Comparison of ENCODE assay signal across 18 cellular contexts in genomic region chr7:20257212-20257611, GRCh38. TPM values are rescaled to one million over a fixed set of nuclear protein-coding genes. Genes with fewer than 3 reads are reported as not detected.
DNase-seq lines count a peak whose midpoint lies in the region; ATAC-seq, FAIRE-seq and TF ChIP-seq lines count a peak whose summit lies in the region.
"Had no signal": no experiment of that assay in that cellular context is flagged by ENCODE, and none has a peak within 500 bp of the region (broad histone marks: within the 10 kb centered on the region; RNA-seq: fewer than 3 reads in every experiment).

No MANE protein-coding gene starts in this region.

- intact Hi-C loops in kidney (cut with DNase I): no loop called here

- no peaks in the 10 kb centered on the region for H3K27me3 Mint-ChIP-seq in astrocyte (ENCODE audit: low read depth, unreplicated experiment)
- H3K27me3 Mint-ChIP-seq: CD4-positive, alpha-beta memory T cell had no signal

- no peaks in the 10 kb centered on the region for H3F3A ChIP-seq in neural cell (ENCODE audit: insufficient read depth, low read length, poor library complexity, severe bottlenecking)

- no peak overlapping the region for H3K9ac ChIP-seq in astrocyte (ENCODE audit: low read length)
- no peak overlapping the region for H3K9ac ChIP-seq in neural cell (ENCODE audit: low read length)
- H3K9ac ChIP-seq in kidney (ENCODE audit: low read length in 2 of 2): no peak overlapping the region

- TF ChIP-seq EP300 in neural cell (conservative IDR thresholded peaks at IDR 0.05; ENCODE audit: poor library complexity, severe bottlenecking): peak; percentile 72

- H3K9me3 Mint-ChIP-seq in astrocyte (ENCODE audit: unreplicated experiment): no peaks in the 10 kb centered on the region

- no peaks in the 10 kb centered on the region for H3K9me2 ChIP-seq in neural cell (ENCODE audit: insufficient read depth, low read length)

- H3K27ac Mint-ChIP-seq in astrocyte (ENCODE audit: unreplicated experiment): no peak overlapping the region
- H3K27ac Mint-ChIP-seq: CD4-positive, alpha-beta memory T cell had no signal

- H3K9me3 ChIP-seq in astrocyte (ENCODE audit: insufficient read depth, low read depth, low read length) (no peaks in the 10 kb centered on the region), neural cell (ENCODE audit: low read length) (no peaks in the 10 kb centered on the region), kidney (ENCODE audit: control insufficient read depth in 1 of 2, low read length in 2 of 2) (no peaks in the 10 kb centered on the region)

- no peak for TF ChIP-seq CTCF in astrocyte (IDR thresholded peaks at IDR 0.05; ENCODE audit: insufficient read depth, low read depth, low read length)
- no peak for TF ChIP-seq CTCF in neural cell (IDR thresholded peaks at IDR 0.05; ENCODE audit: poor library complexity, severe bottlenecking)
- TF ChIP-seq CTCF in kidney (IDR thresholded peaks at IDR 0.05; ENCODE audit: borderline replicate concordance, extremely low read depth, insufficient read depth): no peak

- H3K4me1 Mint-ChIP-seq in astrocyte (ENCODE audit: low read depth, unreplicated experiment): peaks cover 3% of the 10 kb centered on the region
- H3K4me1 Mint-ChIP-seq: CD4-positive, alpha-beta memory T cell had no signal

- TF ChIP-seq POLR2A in GM12892 (IDR thresholded peaks at IDR 0.05; ENCODE audit: low read depth, low read length): no peak

- H3K4me2 ChIP-seq in astrocyte (ENCODE audit: low read length) (no peak overlapping the region), neural cell (ENCODE audit: low read length) (no peak overlapping the region)

- no peak overlapping the region for H3K27ac ChIP-seq in astrocyte (ENCODE audit: low read depth, low read length)
- H3K27ac ChIP-seq in neural cell (ENCODE audit: low read length): no peak overlapping the region
- H3K27ac ChIP-seq in kidney (ENCODE audit: low read depth in 2 of 2, low read length in 2 of 2): no peak overlapping the region

- H3K4me1 ChIP-seq in astrocyte (ENCODE audit: insufficient read depth, low read length) (no peaks in the 10 kb centered on the region), kidney (ENCODE audit: control insufficient read depth in 1 of 2, insufficient read depth in 1 of 2, low read depth in 1 of 2, low read length in 2 of 2) (no peaks in the 10 kb centered on the region)

- H3K27me3 ChIP-seq in astrocyte (ENCODE audit: insufficient read depth, low read length): no peaks in the 10 kb centered on the region
- no peaks in the 10 kb centered on the region for H3K27me3 ChIP-seq in neural cell (ENCODE audit: insufficient read depth, low read depth, low read length)

- FAIRE-seq in GM12892 (lab: Jason Lieb, UNC) (peak; percentile 21), astrocyte (lab: Jason Lieb, UNC) (peak; percentile 47), kidney (lab: Jason Lieb, UNC) (no peak)

- no peak for TF ChIP-seq RAD21 in neural cell (conservative IDR thresholded peaks at IDR 0.05)

- no peak for ATAC-seq in HG03439 (IDR thresholded peaks at IDR 0.05; ENCODE audit: unreplicated experiment)

- DNase-seq in GM12892 (ENCODE audit: insufficient read length) (no peak), astrocyte (ENCODE audit: low read depth) (no peak), kidney (no peak)
- DNase-seq in activated CD4-positive, alpha-beta T cell treated with anti-CD3 and anti-CD28 coated beads, Interleukin-2, amount 50 U/mL, for 48 hours: no peak
- DNase-seq: 8988T; C1 segment of cervical spinal cord; Calu3; CD4-positive, alpha-beta memory T cell; COR-L47; DMS153; DND-41; GOT3; H7; HCEC 1CT had no signal

- H3K4me3 ChIP-seq in astrocyte (ENCODE audit: insufficient read depth, low read depth, low read length) (no peak overlapping the region), neural cell (ENCODE audit: low read length) (no peak overlapping the region), kidney (ENCODE audit: low read length in 2 of 2) (no peak overlapping the region)

- H4K20me1 ChIP-seq in astrocyte (ENCODE audit: insufficient read depth, low read length) (no peaks in the 10 kb centered on the region), neural cell (ENCODE audit: insufficient read depth) (no peaks in the 10 kb centered on the region)

- no peaks in the 10 kb centered on the region for H3K36me3 ChIP-seq in astrocyte (ENCODE audit: insufficient read depth, low read length)
- no peaks in the 10 kb centered on the region for H3K36me3 ChIP-seq in neural cell (ENCODE audit: insufficient read depth, low read length)
- no peaks in the 10 kb centered on the region for H3K36me3 ChIP-seq in kidney (ENCODE audit: control insufficient read depth in 1 of 2, insufficient read depth in 2 of 2, low read length in 2 of 2)

- H3K79me2 ChIP-seq in astrocyte (ENCODE audit: insufficient read depth, low read length) (no peaks in the 10 kb centered on the region), neural cell (replicated peaks; ENCODE audit: insufficient read depth, low read length) (no peaks in the 10 kb centered on the region)

- no peak overlapping the region for H3K4me3 Mint-ChIP-seq in astrocyte (ENCODE audit: unreplicated experiment)
- H3K4me3 Mint-ChIP-seq: CD4-positive, alpha-beta memory T cell had no signal

- no peaks in the 10 kb centered on the region for H3K36me3 Mint-ChIP-seq in astrocyte (ENCODE audit: low read depth, unreplicated experiment)
- H3K36me3 Mint-ChIP-seq: CD4-positive, alpha-beta memory T cell had no signal

- no peak overlapping the region for H2AFZ ChIP-seq in astrocyte (ENCODE audit: low read depth, low read length)
- H2AFZ ChIP-seq in neural cell (ENCODE audit: low read depth, low read length): no peak overlapping the region

TF ChIP-seq in neural cell, 6 proteins besides CTCF, POLR2A, EP300 and RAD21:
- TF ChIP-seq POLR2AphosphoS5 (IDR thresholded peaks at IDR 0.05) (peak; percentile 80), TAF1 (IDR thresholded peaks at IDR 0.05; ENCODE audit: low read depth) (no peak), MXI1 (conservative IDR thresholded peaks at IDR 0.05; ENCODE audit: poor library complexity, severe bottlenecking) (no peak), REST (IDR thresholded peaks at IDR 0.05; ENCODE audit: borderline replicate concordance) (no peak)

RNA-seq across cellular contexts. Expression of gene MACC1, which starts 40.0 kb away (rescaled TPM):
- polyA plus RNA-seq in GM12892 (2012; ENCODE audit: missing spikeins): 12.8 TPM
- 0.19 and 2.0 TPM in 2 replicates for total RNA-seq in astrocyte
- 0.20 and 0.22 TPM in 2 replicates for polyA plus RNA-seq in neural cell
- polyA minus RNA-seq in neural cell: 0.49 and 0.58 TPM in 2 replicates
- total RNA-seq in kidney: 72.6 TPM
- polyA plus RNA-seq in kidney (ENCODE audit: insufficient read depth, low read depth, low replicate concordance): 3.7 TPM
- total RNA-seq: A673 had no signal
- polyA plus RNA-seq: BJ had no signal

Comparison
In these comparisons a context has a peak if more than half of its experiments do, and no peak if none do; other contexts are left out.
1. RNA of gene MACC1, which starts 40.0 kb away (total RNA-seq): 72.6 TPM in kidney (single experiment); 0.19 to 2.0 TPM in astrocyte; every median in the first group is over 10 times any median in the second.